In the genomic region with DNA sequence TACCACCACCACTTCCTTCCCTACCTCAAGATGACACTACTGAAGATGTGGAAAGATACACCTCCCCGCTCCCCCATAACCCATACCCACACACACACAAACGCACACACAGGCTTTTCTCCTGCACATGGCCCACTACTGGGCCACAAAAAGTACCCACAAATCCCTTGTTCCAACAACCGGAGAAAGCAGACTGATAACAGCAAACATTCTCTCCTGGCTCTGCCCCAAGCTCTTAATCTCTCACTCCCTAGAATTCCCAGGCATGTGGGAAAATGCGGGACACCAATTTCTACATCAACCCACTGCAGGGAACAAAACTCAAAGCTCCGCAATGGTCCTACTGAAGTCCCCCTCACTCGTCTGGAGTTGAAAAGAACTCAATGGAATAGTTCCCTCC, we compare ENCODE assay signal across 29 cellular contexts.
"Had no signal": no experiment of that assay in that cellular context is flagged by ENCODE, and none has a peak within 500 bp of the region (broad histone marks: within the 10 kb centered on the region; RNA-seq: fewer than 3 reads in every experiment).

No MANE protein-coding gene starts in this region.

- H3K9me3 ChIP-seq: breast epithelium, SJCRH30, SK-N-SH had no signal

- H3K27ac Mint-ChIP-seq: activated CD4-positive, alpha-beta T cell treated with anti-CD3 and anti-CD28 coated beads for 36 hours; activated CD8-positive, alpha-beta T cell treated with anti-CD3 and anti-CD28 coated beads for 36 hours; activated naive CD4-positive, alpha-beta T cell treated with anti-CD3 and anti-CD28 coated beads, Interleukin-2, amount 10 ng/mL, durations not matched to agents 7 days and 5 days; activated naive CD8-positive, alpha-beta T cell treated with anti-CD3 and anti-CD28 coated beads for 36 hours; activated T-cell treated with anti-CD3 and anti-CD28 coated beads, Interleukin-2, amount 50 U/mL, for 72 hours; activated T-helper 2 cell treated with anti-CD3 and anti-CD28 coated beads, Interferon-gamma antibody, Interleukin-2, Interleukin-4, amounts not matched to agents 10 μg/mL and 5 μg/mL and 100 μg/mL, durations not matched to agents 14 hours and 24 hours and 36 hours had no signal

- H3K4me3 Mint-ChIP-seq: activated CD4-positive, alpha-beta T cell treated with anti-CD3 and anti-CD28 coated beads for 36 hours; activated CD8-positive, alpha-beta T cell treated with anti-CD3 and anti-CD28 coated beads for 36 hours; activated naive CD4-positive, alpha-beta T cell treated with anti-CD3 and anti-CD28 coated beads, Interleukin-2, amount 10 ng/mL, durations not matched to agents 7 days and 5 days; activated naive CD8-positive, alpha-beta T cell treated with anti-CD3 and anti-CD28 coated beads for 36 hours; activated T-cell treated with anti-CD3 and anti-CD28 coated beads, Interleukin-2, amount 50 U/mL, for 72 hours had no signal

- H3K4me1 Mint-ChIP-seq: activated CD4-positive, alpha-beta T cell treated with anti-CD3 and anti-CD28 coated beads for 36 hours; activated naive CD4-positive, alpha-beta T cell treated with anti-CD3 and anti-CD28 coated beads, Interleukin-2, amount 10 ng/mL, durations not matched to agents 7 days and 5 days; activated naive CD8-positive, alpha-beta T cell treated with anti-CD3 and anti-CD28 coated beads for 36 hours had no signal

- H3K4me3 ChIP-seq: breast epithelium, SJCRH30 had no signal

- H3K4me2 ChIP-seq: SK-N-SH had no signal

- H3K36me3 ChIP-seq: breast epithelium, SJCRH30 had no signal

- H3K9me3 Mint-ChIP-seq: activated CD8-positive, alpha-beta T cell treated with anti-CD3 and anti-CD28 coated beads for 36 hours; activated naive CD4-positive, alpha-beta T cell treated with anti-CD3 and anti-CD28 coated beads, Interleukin-2, amount 10 ng/mL, durations not matched to agents 7 days and 5 days; activated naive CD8-positive, alpha-beta T cell treated with anti-CD3 and anti-CD28 coated beads for 36 hours; activated T-helper 2 cell treated with anti-CD3 and anti-CD28 coated beads, Interferon-gamma antibody, Interleukin-2, Interleukin-4, amounts not matched to agents 10 μg/mL and 5 μg/mL and 100 μg/mL, durations not matched to agents 14 hours and 24 hours and 36 hours had no signal

- H3K27me3 ChIP-seq: breast epithelium, SJCRH30 had no signal

- H3K27ac ChIP-seq: breast epithelium, SJCRH30, VCaP had no signal

- ATAC-seq: activated CD4-positive, alpha-beta T cell treated with anti-CD3 and anti-CD28 coated beads for 36 hours; activated CD8-positive, alpha-beta T cell treated with anti-CD3 and anti-CD28 coated beads for 36 hours; activated T-cell treated with anti-CD3 and anti-CD28 coated beads, Interleukin-2, amount 50 U/mL, for 72 hours; Panc1; Right ventricle myocardium inferior had no signal

- DNase-seq: activated CD4-positive, alpha-beta T cell treated with anti-CD3 and anti-CD28 coated beads for 36 hours; activated CD4-positive, alpha-beta T cell treated with anti-CD3 and anti-CD28 coated beads, Interleukin-2, amount 50 U/mL, for 1 hour; activated CD8-positive, alpha-beta memory T cell treated with anti-CD3 and anti-CD28 coated beads, Interleukin-2, amount 50 U/mL, for 4 hours; activated CD8-positive, alpha-beta T cell treated with anti-CD3 and anti-CD28 coated beads for 36 hours; activated gamma-delta T cell treated with Interleukin-2 at 50 U/mL for 16 hours; activated naive CD4-positive, alpha-beta T cell treated with anti-CD3 and anti-CD28 coated beads, Interleukin-2, amount 10 ng/mL, durations not matched to agents 7 days and 5 days; activated naive CD8-positive, alpha-beta T cell treated with anti-CD3 and anti-CD28 coated beads for 36 hours; activated T-cell treated with anti-CD3 and anti-CD28 coated beads, Interleukin-2, amount 50 U/mL, for 72 hours; anterior cingulate cortex; caudate nucleus; Kasumi-1; KBM-7; NCI-H1048; NCI-H1417; NCI-H1930; NCI-H2171 treated with DMSO at 0.1 percent for 48 hours; NCI-H345; NCI-H510A; NCI-H526 treated with DMSO at 0.1 percent for 48 hours; NCI-H82; RPMI8226; SJCRH30; SK-N-SH; T-helper 1 cell had no signal

- H3K9ac ChIP-seq: SK-N-SH had no signal

- H3K9me2 ChIP-seq: SK-N-SH had no signal

- H3K36me3 Mint-ChIP-seq: activated naive CD4-positive, alpha-beta T cell treated with anti-CD3 and anti-CD28 coated beads, Interleukin-2, amount 10 ng/mL, durations not matched to agents 7 days and 5 days; activated naive CD8-positive, alpha-beta T cell treated with anti-CD3 and anti-CD28 coated beads for 36 hours had no signal

- H3K4me1 ChIP-seq: breast epithelium, SJCRH30 had no signal

- H3K27me3 Mint-ChIP-seq: activated naive CD4-positive, alpha-beta T cell treated with anti-CD3 and anti-CD28 coated beads, Interleukin-2, amount 10 ng/mL, durations not matched to agents 7 days and 5 days had no signal
